23 cellular contexts compared by ENCODE assay signal in genomic region chr18:2890606-2891005, GRCh38.
"Had no signal": no experiment of that assay in that cellular context is flagged by ENCODE, and none has a peak within 500 bp of the region (broad histone marks: within the 10 kb centered on the region; RNA-seq: fewer than 3 reads in every experiment).

No MANE protein-coding gene starts in this region.

- ATAC-seq: body of pancreas, left ventricle myocardium superior, psoas muscle, right lobe of liver, Right ventricle myocardium inferior, WTC11 had no signal

- H3K27me3 Mint-ChIP-seq: stimulated activated naive CD8-positive, alpha-beta T cell treated with anti-CD3 and anti-CD28 coated beads, Interleukin-15, Interleukin-2, amounts not matched to agents 100 ng/mL and 50 ng/mL, for 24 hours had no signal

- H3K4me1 Mint-ChIP-seq: memory B cell, WTC11 had no signal

- FAIRE-seq: endothelial cell of umbilical vein, kidney had no signal

- H3K4me1 ChIP-seq: body of pancreas, esophagus squamous epithelium, psoas muscle, right lobe of liver, suprapubic skin had no signal

- H3K4me3 Mint-ChIP-seq: activated T-cell treated with anti-CD3 and anti-CD28 coated beads, Interleukin-2, amount 50 U/mL, for 4 hours; memory B cell; natural killer cell treated with Interleukin-12 subunit alpha and Interleukin-12 subunit beta and Interleukin-15 and Interleukin-18, amount 100 ng/mL, for 72 hours; stimulated activated naive CD8-positive, alpha-beta T cell treated with anti-CD3 and anti-CD28 coated beads, Interleukin-15, Interleukin-2, amounts not matched to agents 100 ng/mL and 50 ng/mL, for 24 hours; WTC11 had no signal

- H3K9me3 ChIP-seq: body of pancreas, esophagus squamous epithelium, right lobe of liver had no signal

- DNase-seq: activated CD4-positive, alpha-beta T cell treated with anti-CD3 and anti-CD28 coated beads for 48 hours; activated naive CD4-positive, alpha-beta T cell treated with Interleukin-2 at 50 U/mL for 16 hours; activated T-cell treated with anti-CD3 and anti-CD28 coated beads, Interleukin-2, amount 50 U/mL, for 4 hours; amniotic stem cell; body of pancreas; esophagus squamous epithelium; glutamatergic neuron; hypothalamus; kidney; left ventricle myocardium superior; occipital lobe; psoas muscle; right lobe of liver had no signal

- H3K4me2 ChIP-seq: smooth muscle cell had no signal

- H3K27ac ChIP-seq: body of pancreas, coronary artery, esophagus squamous epithelium, psoas muscle, right lobe of liver, SK-N-MC, suprapubic skin had no signal

- H3K27ac Mint-ChIP-seq: memory B cell; stimulated activated naive CD8-positive, alpha-beta T cell treated with anti-CD3 and anti-CD28 coated beads, Interleukin-15, Interleukin-2, amounts not matched to agents 100 ng/mL and 50 ng/mL, for 24 hours; WTC11 had no signal

- H3K4me3 ChIP-seq: body of pancreas, coronary artery, esophagus squamous epithelium, psoas muscle, right lobe of liver, SK-N-MC, smooth muscle cell, suprapubic skin had no signal

- H3K27me3 ChIP-seq: body of pancreas, esophagus squamous epithelium, right lobe of liver had no signal

- H3K36me3 ChIP-seq: esophagus squamous epithelium, right lobe of liver, suprapubic skin had no signal
